Comparison of ENCODE assay signal across 17 cellular contexts in genomic region chr10:132293416-132294195, GRCh38. TPM values are rescaled to one million over a fixed set of nuclear protein-coding genes. Genes with fewer than 3 reads are reported as not detected.
DNase-seq lines count a peak whose midpoint lies in the region; ATAC-seq and TF ChIP-seq lines count a peak whose summit lies in the region.
"Had no signal": no experiment of that assay in that cellular context is flagged by ENCODE, and none has a peak within 500 bp of the region (broad histone marks: within the 10 kb centered on the region; RNA-seq: fewer than 3 reads in every experiment).

No MANE protein-coding gene starts in this region.

- intact Hi-C loops in esophagus muscularis mucosa (cut with DNase I): no loop called here

- H2BK15ac ChIP-seq in mesendoderm (replicated peaks; ENCODE audit: low read depth): no peak overlapping the region

- no peak overlapping the region for H3K18ac ChIP-seq in mesendoderm (ENCODE audit: low read length)

- H2AK5ac ChIP-seq in mesendoderm (ENCODE audit: low read length): no peak overlapping the region

- H3K79me2 ChIP-seq in mesendoderm (ENCODE audit: control insufficient read depth, insufficient read depth, low read length): no peaks in the 10 kb centered on the region

- H3K56ac ChIP-seq in mesendoderm (ENCODE audit: low read length): no peak overlapping the region

- H3K27me3 ChIP-seq in BE2C (no peaks in the 10 kb centered on the region), NT2/D1 (ENCODE audit: insufficient read depth, insufficient read length) (no peaks in the 10 kb centered on the region), esophagus muscularis mucosa (no peaks in the 10 kb centered on the region), mesendoderm (ENCODE audit: insufficient read depth, low read length, poor library complexity) (no peaks in the 10 kb centered on the region)

- TF ChIP-seq EP300 in esophagus muscularis mucosa (IDR thresholded peaks at IDR 0.05): no peak

- H3K4me2 ChIP-seq in mesendoderm (ENCODE audit: low read length): no peak overlapping the region

- H3K27ac ChIP-seq in esophagus muscularis mucosa (replicated peaks in 1 of 4): peak overlapping the region in 3 of 4 donors; percentile 21 to 67 (median 44)
- H3K27ac ChIP-seq in mesendoderm (ENCODE audit: low read depth, low read length): no peak overlapping the region
- H3K27ac ChIP-seq: HL-60 had no signal

- H4K8ac ChIP-seq in mesendoderm (ENCODE audit: low read depth, low read length): no peak overlapping the region

- H3K9me3 ChIP-seq in BE2C (no peaks in the 10 kb centered on the region), NT2/D1 (ENCODE audit: insufficient read depth, low read length) (no peaks in the 10 kb centered on the region), esophagus muscularis mucosa (peaks cover 0 to 10% (median 1%) of the 10 kb centered on the region in 4 donors)

- no peaks in the 10 kb centered on the region for H3K4me1 ChIP-seq in BE2C
- peaks cover 16% of the 10 kb centered on the region for H3K4me1 ChIP-seq in NT2/D1 (ENCODE audit: insufficient read depth, insufficient read length)
- H3K4me1 ChIP-seq in esophagus muscularis mucosa: peaks cover 0 to 17% (median 15%) of the 10 kb centered on the region in 4 donors
- H3K4me1 ChIP-seq in mesendoderm (ENCODE audit: control insufficient read depth, low read depth, low read length): no peaks in the 10 kb centered on the region

- H3K9ac ChIP-seq in NT2/D1 (ENCODE audit: insufficient read length, low read depth) (peak overlapping the region; percentile 42), mesendoderm (ENCODE audit: low read length) (no peak overlapping the region)

- TF ChIP-seq POLR2A in esophagus muscularis mucosa (IDR thresholded peaks at IDR 0.05; ENCODE audit: low read depth): no peak

- no peak overlapping the region for H2BK5ac ChIP-seq in mesendoderm (ENCODE audit: low read length)

- H3K4me3 ChIP-seq in BE2C (ENCODE audit: low read depth, low read length) (no peak overlapping the region), NT2/D1 (ENCODE audit: insufficient read length, low read depth) (no peak overlapping the region), esophagus muscularis mucosa (no peak overlapping the region), mesendoderm (ENCODE audit: low read length) (no peak overlapping the region)

- no peak overlapping the region for H3K23ac ChIP-seq in mesendoderm (ENCODE audit: low read length)

- H3K36me3 ChIP-seq in BE2C (no peaks in the 10 kb centered on the region), NT2/D1 (ENCODE audit: insufficient read depth, insufficient read length, low read length) (no peaks in the 10 kb centered on the region), esophagus muscularis mucosa (no peaks in the 10 kb centered on the region), mesendoderm (ENCODE audit: control insufficient read depth, insufficient read depth, low read length) (no peaks in the 10 kb centered on the region)

- DNase-seq in BE2C: peak; percentile 41
- DNase-seq in NT2/D1 (ENCODE audit: low read depth, low spot score): no peak
- DNase-seq in esophagus muscularis mucosa (ENCODE audit: extremely low spot score): no peak
- DNase-seq in mesendoderm: peak; percentile 27
- no peak for DNase-seq in NCI-H2196 treated with DMSO at 0.1 percent for 48 hours (lab: John Stamatoyannopoulos, UW; ENCODE audit: unreplicated experiment)
- DNase-seq in activated naive CD4-positive, alpha-beta T cell (lab: John Stamatoyannopoulos, UW): no peak
- DNase-seq: activated CD8-positive, alpha-beta T cell treated with anti-CD3 and anti-CD28 coated beads for 36 hours; DND-41; erythroblast; NCI-H2081 treated with DMSO at 0.1 percent for 48 hours; PC-3; stimulated activated CD4-positive, alpha-beta T cell treated with anti-CD3 and anti-CD28 coated beads, Interleukin-4, amount 100 ng/mL, for 24 hours; stimulated activated naive B cell treated with anti-CD40 and anti-IgM and Interleukin-4, amounts not matched to agents 10 μg/mL and 1 μg/mL and 100 μg/mL, for 72 hours had no signal

- H3K4ac ChIP-seq in mesendoderm (ENCODE audit: low read depth, low read length): no peak overlapping the region

- ATAC-seq in GM21529 (IDR thresholded peaks at IDR 0.05; ENCODE audit: unreplicated experiment) (no peak), GM19351 (IDR thresholded peaks at IDR 0.05; ENCODE audit: unreplicated experiment) (no peak)
- ATAC-seq: activated CD8-positive, alpha-beta T cell treated with anti-CD3 and anti-CD28 coated beads for 36 hours; activated naive CD4-positive, alpha-beta T cell treated with anti-CD3 and anti-CD28 coated beads, Interleukin-2, amount 50 U/mL, for 72 hours; PC-3; stimulated activated naive B cell treated with anti-CD40 and anti-IgM and Interleukin-4, amounts not matched to agents 10 μg/mL and 1 μg/mL and 100 μg/mL, for 72 hours had no signal

- 63% methylated on average over 25 of the region's 26 CpGs for WGBS in esophagus muscularis mucosa
- no CpG with 5 or more reads among the region's 26 CpGs for WGBS in mesendoderm (ENCODE audit: extremely low coverage, insufficient coverage, low lambda C conversion rate)

- no peaks in the 10 kb centered on the region for H3K79me1 ChIP-seq in mesendoderm (ENCODE audit: low read length)

- H4K5ac ChIP-seq in mesendoderm (ENCODE audit: low read length): no peak overlapping the region

- no peak overlapping the region for H2BK120ac ChIP-seq in mesendoderm (ENCODE audit: low read depth, low read length)

- TF ChIP-seq CTCF in BE2C (IDR thresholded peaks at IDR 0.05; ENCODE audit: low read depth, low read length): no peak
- no peak for TF ChIP-seq CTCF in esophagus muscularis mucosa (IDR thresholded peaks at IDR 0.05)

RNA-seq across cellular contexts. Expression of gene STK32C, which starts 14.1 kb away (rescaled TPM):
- polyA plus RNA-seq in BE2C (2012; ENCODE audit: insufficient read depth, insufficient read length, low read depth): 18.2 TPM
- total RNA-seq in esophagus muscularis mucosa: 10 to 100 TPM in 1 of 4 donors, 1 to 10 TPM in 3; 4.8 to 10.9 (median 7.8) TPM
- 3.8 TPM for polyA plus RNA-seq in mesendoderm (2013, experiment 1 of 2)
- polyA plus RNA-seq in mesendoderm (2013, experiment 2 of 2): 3.7 TPM

RNA-seq across cellular contexts. Expression of gene LRRC27, which starts 38.4 kb away (rescaled TPM):
- 5.0 TPM for polyA plus RNA-seq in BE2C (2012; ENCODE audit: insufficient read depth, insufficient read length, low read depth)
- total RNA-seq in esophagus muscularis mucosa: 10 to 100 TPM in 2 of 4 donors, 1 to 10 TPM in 2; 5.8 to 19.1 (median 9.5) TPM
- polyA plus RNA-seq in mesendoderm (2013, experiment 1 of 2): 1.7 TPM
- 1.8 TPM for polyA plus RNA-seq in mesendoderm (2013, experiment 2 of 2)

Comparison
In these comparisons a context has a peak if more than half of its experiments do, and no peak if none do; other contexts are left out.
1. DNase-seq: peak in BE2C (single experiment) and mesendoderm (single experiment); none in NT2/D1 (single experiment), esophagus muscularis mucosa (single experiment), NCI-H2196 treated with DMSO at 0.1 percent for 48 hours (single experiment) and activated naive CD4-positive, alpha-beta T cell (0 of 4).